In genomic region chr12:53055471-53056266, GRCh38 we compare ENCODE assay signal across 12 cellular contexts. TPM values are rescaled to one million over a fixed set of nuclear protein-coding genes. Genes with fewer than 3 reads are reported as not detected.
DNase-seq lines count a peak whose midpoint lies in the region; ATAC-seq, FAIRE-seq and TF ChIP-seq lines count a peak whose summit lies in the region.
"Had no signal": no experiment of that assay in that cellular context is flagged by ENCODE, and none has a peak within 500 bp of the region (broad histone marks: within the 10 kb centered on the region; RNA-seq: fewer than 3 reads in every experiment).

No MANE protein-coding gene starts in this region.

- peaks cover 11% of the 10 kb centered on the region for H3K4me1 Mint-ChIP-seq in T-helper 2 cell treated with Interferon-gamma antibody and Interleukin-4, amounts not matched to agents 5 μg/mL and 100 μg/mL, for 36 hours (ENCODE audit: low read depth)
- H3K4me1 Mint-ChIP-seq in T-cell: peaks cover 10 to 15% (median 10%) of the 10 kb centered on the region in 3 donors

- ATAC-seq in T-cell (replicated peaks in 1 of 4): no peak

- WGBS in hepatocyte (ENCODE audit: low lambda C conversion rate, missing lambda C conversion rate): 88% methylated on average over 15 of the region's 15 CpGs

- H4K20me1 ChIP-seq in hepatocyte (ENCODE audit: insufficient read depth, poor library complexity, severe bottlenecking): no peaks in the 10 kb centered on the region

- H3K4me2 ChIP-seq in hepatocyte: no peak overlapping the region

- no peaks in the 10 kb centered on the region for H3K36me3 Mint-ChIP-seq in T-helper 2 cell treated with Interferon-gamma antibody and Interleukin-4, amounts not matched to agents 5 μg/mL and 100 μg/mL, for 36 hours (ENCODE audit: low read depth)
- no peaks in the 10 kb centered on the region for H3K36me3 Mint-ChIP-seq in T-cell

- no peaks in the 10 kb centered on the region for H3K9me3 Mint-ChIP-seq in T-helper 2 cell treated with Interferon-gamma antibody and Interleukin-4, amounts not matched to agents 5 μg/mL and 100 μg/mL, for 36 hours
- H3K9me3 Mint-ChIP-seq in T-cell: no peaks in the 10 kb centered on the region

- no peaks in the 10 kb centered on the region for H3K9me2 ChIP-seq in hepatocyte (replicated peaks; ENCODE audit: insufficient read depth)

- TF ChIP-seq CTCF in kidney (IDR thresholded peaks at IDR 0.05; ENCODE audit: borderline replicate concordance, extremely low read depth, insufficient read depth): no peak
- no peak for TF ChIP-seq CTCF in hepatocyte (IDR thresholded peaks at IDR 0.05; ENCODE audit: poor library complexity)

- peaks cover 16% of the 10 kb centered on the region for H3K79me2 ChIP-seq in hepatocyte

- H3K9me3 ChIP-seq in kidney (ENCODE audit: control insufficient read depth in 1 of 2, low read length in 2 of 2) (no peaks in the 10 kb centered on the region), skeletal muscle tissue (ENCODE audit: control insufficient read depth in 3 of 3, low read length in 3 of 3) (no peaks in the 10 kb centered on the region), hepatocyte (ENCODE audit: low read depth) (no peaks in the 10 kb centered on the region)

- H3K27me3 ChIP-seq in skeletal muscle tissue (ENCODE audit: control insufficient read depth in 3 of 3, insufficient read depth in 3 of 3, low read length in 3 of 3) (no peaks in the 10 kb centered on the region), hepatocyte (no peaks in the 10 kb centered on the region)

- POLR2A ChIA-PET in T-cell (lab: Charles Lee): no interaction called here

- H3K27ac Mint-ChIP-seq in T-helper 2 cell treated with Interferon-gamma antibody and Interleukin-4, amounts not matched to agents 5 μg/mL and 100 μg/mL, for 36 hours: no peak overlapping the region
- H3K27ac Mint-ChIP-seq in T-cell: no peak overlapping the region

- peak overlapping the region; percentile 24 for H3K4me3 Mint-ChIP-seq in T-helper 2 cell treated with Interferon-gamma antibody and Interleukin-4, amounts not matched to agents 5 μg/mL and 100 μg/mL, for 36 hours
- peak overlapping the region; percentile 6 to 38 (median 37) for H3K4me3 Mint-ChIP-seq in T-cell

- H3K4me1 ChIP-seq in kidney (ENCODE audit: control insufficient read depth in 1 of 2, insufficient read depth in 1 of 2, low read depth in 1 of 2, low read length in 2 of 2) (peaks cover 38 to 39% of the 10 kb centered on the region in 2 donors), skeletal muscle tissue (ENCODE audit: control insufficient read depth in 3 of 3, insufficient read depth in 3 of 3, low read length in 3 of 3) (peaks cover 41 to 76% (median 59%) of the 10 kb centered on the region in 3 donors), hepatocyte (ENCODE audit: insufficient read depth) (peaks cover 28% of the 10 kb centered on the region)

- H3K9ac ChIP-seq in kidney (ENCODE audit: low read length in 2 of 2): peak overlapping the region in 1 of 2 donors; percentile 41
- H3K9ac ChIP-seq in skeletal muscle tissue (ENCODE audit: low read depth in 1 of 3, low read length in 3 of 3): peak overlapping the region in 1 of 3 donors; percentile 33
- H3K9ac ChIP-seq: KMS-11 had no signal

- no peak for DNase-seq in T-helper 2 cell treated with Interferon-gamma antibody and Interleukin-4, amounts not matched to agents 5 μg/mL and 100 μg/mL, for 36 hours (ENCODE audit: low spot score)
- DNase-seq in T-helper 2 cell (no peak), T-cell (no peak), kidney (peak; percentile 76), AG08395 (ENCODE audit: low spot score) (no peak), pons (ENCODE audit: low spot score) (no peak), hepatocyte (ENCODE audit: low spot score) (no peak)
- DNase-seq: NCI-H187 treated with DMSO at 0.1 percent for 48 hours had no signal

- no peaks in the 10 kb centered on the region for H3K27me3 Mint-ChIP-seq in T-helper 2 cell treated with Interferon-gamma antibody and Interleukin-4, amounts not matched to agents 5 μg/mL and 100 μg/mL, for 36 hours (ENCODE audit: low read depth)
- peaks cover 0 to 2% of the 10 kb centered on the region in 2 donors for H3K27me3 Mint-ChIP-seq in T-cell

- H2AFZ ChIP-seq in hepatocyte: no peak overlapping the region

- no peak overlapping the region for H3K4me3 ChIP-seq in kidney (ENCODE audit: low read length in 2 of 2)
- H3K4me3 ChIP-seq in skeletal muscle tissue (ENCODE audit: low read length in 3 of 3): no peak overlapping the region
- no peak overlapping the region for H3K4me3 ChIP-seq in hepatocyte

- CTCF ChIA-PET in T-cell (lab: Charles Lee): interaction anchor here in 1 of 2 donors (2.8 kb wide), 1 partner anchor 12 kb away, joined by 13 read pairs; no protein-coding TSS in a partner anchor

- no peak for FAIRE-seq in kidney (lab: Jason Lieb, UNC)
- FAIRE-seq: bronchial epithelial cell had no signal

- no peak overlapping the region for H3K27ac ChIP-seq in kidney (ENCODE audit: low read depth in 2 of 2, low read length in 2 of 2)
- H3K27ac ChIP-seq in skeletal muscle tissue (ENCODE audit: low read depth, low read length): peak overlapping the region; percentile 95
- H3K27ac ChIP-seq in hepatocyte: no peak overlapping the region
- H3K27ac ChIP-seq: KMS-11 had no signal

- H3K36me3 ChIP-seq in kidney (ENCODE audit: control insufficient read depth in 1 of 2, insufficient read depth in 2 of 2, low read length in 2 of 2) (peaks cover 12 to 32% of the 10 kb centered on the region in 2 donors), skeletal muscle tissue (ENCODE audit: control insufficient read depth in 3 of 3, insufficient read depth in 3 of 3, low read length in 3 of 3) (peaks cover 41 to 52% (median 49%) of the 10 kb centered on the region in 3 donors), hepatocyte (replicated peaks; ENCODE audit: insufficient read depth, low read depth) (no peaks in the 10 kb centered on the region)

- intact Hi-C loops in kidney (cut with DNase I): no loop called here

RNA-seq across cellular contexts. Expression of gene TNS2, which starts 5.8 kb away (rescaled TPM):
- total RNA-seq in T-cell (1 to 10 TPM; 2.5 to 5.1 (median 3.0) TPM), kidney (179 TPM), skeletal muscle tissue (21.9 TPM), hepatocyte (15.9 and 16.9 TPM in 2 replicates)
- polyA plus RNA-seq in kidney (ENCODE audit: insufficient read depth, low read depth, low replicate concordance) (90.1 TPM), hepatocyte (32.2 and 41.8 TPM in 2 replicates)

RNA-seq across cellular contexts. Expression of gene SPRYD3, which starts 23.5 kb away (rescaled TPM):
- 10 to 100 TPM; 29.3 to 65.0 (median 58.2) TPM for total RNA-seq in T-cell
- total RNA-seq in kidney: 72.3 TPM
- 40.0 TPM for polyA plus RNA-seq in kidney (ENCODE audit: insufficient read depth, low read depth, low replicate concordance)
- total RNA-seq in skeletal muscle tissue: 13.0 TPM
- 19.3 and 20.9 TPM in 2 replicates for total RNA-seq in hepatocyte
- 24.6 and 25.8 TPM in 2 replicates for polyA plus RNA-seq in hepatocyte

RNA-seq across cellular contexts. Expression of gene IGFBP6, which starts 41.8 kb away (rescaled TPM):
- total RNA-seq in T-cell (1 to 10 TPM in 1 of 5 donors, under 1 TPM in 2, not detected in 2; 0.67 to 1.4 (median 0.79) TPM), kidney (203 TPM), skeletal muscle tissue (89.8 TPM), hepatocyte (21.8 and 25.1 TPM in 2 replicates)
- polyA plus RNA-seq in kidney (ENCODE audit: insufficient read depth, low read depth, low replicate concordance) (57.3 TPM), hepatocyte (81.2 and 86.0 TPM in 2 replicates)

RNA-seq across cellular contexts. Expression of gene SOAT2, which starts 47.6 kb away (rescaled TPM):
- total RNA-seq in T-cell (1 to 10 TPM in 2 of 5 donors, under 1 TPM in 3; 0.82 to 1.6 (median 0.89) TPM), kidney (0.19 TPM), skeletal muscle tissue (under 0.01 TPM), hepatocyte (18.9 and 21.8 TPM in 2 replicates)
- polyA plus RNA-seq in kidney (ENCODE audit: insufficient read depth, low read depth, low replicate concordance) (0.26 TPM), hepatocyte (28.9 and 29.4 TPM in 2 replicates)
- total RNA-seq: A673, bronchial epithelial cell had no signal

RNA-seq across cellular contexts. Expression of gene EIF4B, which starts 49.4 kb away (rescaled TPM):
- total RNA-seq in T-cell (100 to 1,000 TPM; 710 to 755 (median 729) TPM), kidney (417 TPM), skeletal muscle tissue (1,005 TPM), hepatocyte (435 and 449 TPM in 2 replicates)
- polyA plus RNA-seq in kidney (ENCODE audit: insufficient read depth, low read depth, low replicate concordance) (114 TPM), hepatocyte (53.5 and 65.1 TPM in 2 replicates)
